Comparison of ENCODE assay signal across 17 cellular contexts in the genomic region with DNA sequence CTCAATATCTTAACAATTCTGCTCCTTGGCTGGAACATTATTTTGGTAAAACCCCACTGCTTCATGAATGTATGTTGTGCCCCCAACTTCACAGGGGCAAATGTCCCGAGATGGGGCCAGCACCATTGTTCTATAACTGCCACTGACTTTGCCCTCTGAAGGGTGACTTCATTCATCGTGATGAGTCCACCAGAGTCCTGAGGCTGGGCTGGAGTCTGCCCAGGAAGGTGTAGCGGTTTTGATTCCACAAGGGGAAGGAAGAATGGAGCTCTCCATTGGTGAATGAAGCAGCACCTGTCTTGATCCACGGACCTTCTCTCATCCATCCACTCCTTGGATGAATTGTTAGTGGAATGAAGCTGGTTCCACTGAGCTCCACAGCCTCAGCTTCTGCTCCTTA. TPM values are rescaled to one million over a fixed set of nuclear protein-coding genes. Genes with fewer than 3 reads are reported as not detected.
A peak's percentile ranks its signal among the peaks of the same experiment; 100 is the strongest.
DNase-seq lines count a peak whose midpoint lies in the region; ATAC-seq and TF ChIP-seq lines count a peak whose summit lies in the region.
"Had no signal": no experiment of that assay in that cellular context is flagged by ENCODE, and none has a peak within 500 bp of the region (broad histone marks: within the 10 kb centered on the region; RNA-seq: fewer than 3 reads in every experiment).

No MANE protein-coding gene starts in this region.

- H3K9me3 ChIP-seq in left ventricle myocardium inferior (replicated peaks) (peaks cover 9% of the 10 kb centered on the region), right cardiac atrium (ENCODE audit: control insufficient read depth, low read length) (no peaks in the 10 kb centered on the region), PC-9 (ENCODE audit: insufficient read depth, low read depth) (peaks cover 27% of the 10 kb centered on the region)
- H3K9me3 ChIP-seq: Caco-2 had no signal

- H3K4me3 Mint-ChIP-seq in endothelial cell (ENCODE audit: unreplicated experiment): peak overlapping the region; percentile 31
- H3K4me3 Mint-ChIP-seq: CD4-positive, CD25-positive, alpha-beta regulatory T cell; CD8-positive, alpha-beta T cell had no signal

- TF ChIP-seq CTCF in left ventricle myocardium inferior (IDR thresholded peaks at IDR 0.05; ENCODE audit: borderline replicate concordance) (no peak), PC-9 (conservative IDR thresholded peaks at IDR 0.05) (no peak), endothelial cell (IDR thresholded peaks at IDR 0.05; ENCODE audit: unreplicated experiment) (no peak)

- H3K36me3 Mint-ChIP-seq in endothelial cell (ENCODE audit: low read depth, unreplicated experiment): peaks cover 22% of the 10 kb centered on the region

- H3K4me3 ChIP-seq in left ventricle myocardium inferior (no peak overlapping the region), right cardiac atrium (ENCODE audit: low read length) (no peak overlapping the region), PC-9 (no peak overlapping the region)
- H3K4me3 ChIP-seq: BLaER1, GM23248 had no signal

- H3K9me2 ChIP-seq in PC-9 (ENCODE audit: insufficient read depth): no peaks in the 10 kb centered on the region

- H3K36me3 ChIP-seq in left ventricle myocardium inferior (peaks cover 51% of the 10 kb centered on the region), PC-9 (ENCODE audit: low read depth) (peaks cover 54% of the 10 kb centered on the region)

- ATAC-seq in right cardiac atrium: no peak
- ATAC-seq: CD8-positive, alpha-beta T cell had no signal

- peaks cover 4% of the 10 kb centered on the region for H3K4me1 Mint-ChIP-seq in endothelial cell (ENCODE audit: unreplicated experiment)
- H3K4me1 Mint-ChIP-seq: CD4-positive, CD25-positive, alpha-beta regulatory T cell had no signal

- no peaks in the 10 kb centered on the region; the same call in 1 of the 2 replicates for H4K20me1 ChIP-seq in PC-9 (ENCODE audit: insufficient read depth)
- H4K20me1 ChIP-seq: BLaER1 had no signal

- no peak overlapping the region for H3K27ac Mint-ChIP-seq in endothelial cell (ENCODE audit: unreplicated experiment)
- H3K27ac Mint-ChIP-seq: CD4-positive, CD25-positive, alpha-beta regulatory T cell; CD8-positive, alpha-beta T cell had no signal

- H3K27me3 ChIP-seq in left ventricle myocardium inferior (ENCODE audit: low read depth): no peaks in the 10 kb centered on the region
- H3K27me3 ChIP-seq in right cardiac atrium (ENCODE audit: control insufficient read depth, insufficient read depth): no peaks in the 10 kb centered on the region
- no peaks in the 10 kb centered on the region for H3K27me3 ChIP-seq in PC-9 (ENCODE audit: insufficient read depth, low read depth)
- H3K27me3 ChIP-seq: BLaER1 had no signal

- H2AFZ ChIP-seq in PC-9: no peak overlapping the region
- H2AFZ ChIP-seq: GM23248 had no signal

- no TSS peak for BruUV-seq in PC-9 (replicated peaks; lab: Mats Ljungman, UMichigan)

- no peak overlapping the region for H3K4me2 ChIP-seq in PC-9
- H3K4me2 ChIP-seq: BLaER1 had no signal

- H3F3A ChIP-seq in PC-9 (ENCODE audit: insufficient read depth, low read depth): peaks cover 94% of the 10 kb centered on the region

- WGBS in right cardiac atrium: 94% methylated on average over 4 of the region's 4 CpGs

- H3K9me3 Mint-ChIP-seq in endothelial cell (ENCODE audit: unreplicated experiment): no peaks in the 10 kb centered on the region

- H3K4me1 ChIP-seq in left ventricle myocardium inferior: peaks cover 38% of the 10 kb centered on the region
- H3K4me1 ChIP-seq in right cardiac atrium (ENCODE audit: control insufficient read depth, insufficient read depth, low read length): no peaks in the 10 kb centered on the region
- peaks cover 10% of the 10 kb centered on the region for H3K4me1 ChIP-seq in PC-9 (replicated peaks; ENCODE audit: insufficient read depth)
- H3K4me1 ChIP-seq: BLaER1 had no signal

- intact Hi-C loops in left ventricle myocardium inferior (cut with micrococcal nuclease): no loop called here
- intact Hi-C loops in right cardiac atrium (cut with DNase I): no loop called here
- intact Hi-C loops in PC-9 (cut with micrococcal nuclease; ENCODE audit: unreplicated experiment): no loop called here

- CTCF ChIA-PET in PC-9 (lab: Charles Lee): no interaction called here

- H3K27ac ChIP-seq in left ventricle myocardium inferior (replicated peaks) (peak overlapping the region; percentile 31), right cardiac atrium (ENCODE audit: low read length) (no peak overlapping the region), PC-9 (peak overlapping the region; percentile 21; the same call in 1 of the 2 replicates)
- H3K27ac ChIP-seq: BLaER1, C4-2B, GM23248 had no signal

- POLR2A ChIA-PET in PC-9 (lab: Charles Lee; ENCODE audit: unreplicated experiment): interaction anchor here (0.6 to 0.7 kb wide), 3 partner anchors 8 to 162 kb away, joined by 3 to 4 read pairs (median 3); no protein-coding TSS in a partner anchor

- H3K79me2 ChIP-seq in PC-9 (ENCODE audit: low read depth): peaks cover 8% of the 10 kb centered on the region

- H3K27me3 Mint-ChIP-seq in endothelial cell (ENCODE audit: unreplicated experiment): peaks cover 2% of the 10 kb centered on the region
- H3K27me3 Mint-ChIP-seq: CD4-positive, CD25-positive, alpha-beta regulatory T cell had no signal

- no peak for DNase-seq in left ventricle myocardium inferior
- no peak for DNase-seq in right cardiac atrium
- DNase-seq in PC-9: no peak
- DNase-seq in endothelial cell (ENCODE audit: low spot score): no peak
- no peak for DNase-seq in stimulated activated CD4-positive, alpha-beta T cell treated with anti-CD3 and anti-CD28 coated beads, Interleukin-2, amount 100 ng/mL, for 48 hours
- no peak for DNase-seq in NCI-H1092 treated with DMSO at 0.1 percent for 48 hours (lab: John Stamatoyannopoulos, UW)
- DNase-seq: 8988T; Caco-2; CD4-positive, CD25-positive, alpha-beta regulatory T cell; CD8-positive, alpha-beta T cell; DMS153; DND-41; GM23248; H7; HCEC 1CT had no signal

RNA-seq across cellular contexts. Expression of a gene that starts 18.4 kb away (rescaled TPM):
- total RNA-seq in left ventricle myocardium inferior (280 TPM), right cardiac atrium (100 to 1,000 TPM; 133 to 191 (median 159) TPM), PC-9 (2021) (1,009 and 1,328 TPM in 2 replicates), endothelial cell (ENCODE audit: unreplicated experiment) (52.8 TPM)
- polyA plus RNA-seq in right cardiac atrium: 211 TPM
